ENCODE assay signal across 2 cellular contexts in genomic region chr9:136942112-136942880, GRCh38.
TF ChIP-seq lines count a peak whose summit lies in the region.

No MANE protein-coding gene starts in this region.

TF ChIP-seq in GM12891, 5 proteins besides CTCF, POLR2A, EP300 and RAD21:
- TF ChIP-seq TAF1 (IDR thresholded peaks at IDR 0.05; ENCODE audit: low read depth, low read length) (no peak), PAX5 (IDR thresholded peaks at IDR 0.05; ENCODE audit: insufficient read depth, low read length, severe bottlenecking) (no peak), POLR2AphosphoS5 (IDR thresholded peaks at IDR 0.05; ENCODE audit: low read depth, low read length) (no peak), SPI1 (IDR thresholded peaks at IDR 0.05; ENCODE audit: low read depth, low read length) (no peak), POU2F2 (IDR thresholded peaks at IDR 0.05; ENCODE audit: low read depth, low read length) (no peak)

TF ChIP-seq in K562, 482 proteins besides CTCF, POLR2A, EP300 and RAD21:
- TF ChIP-seq RBFOX2 (IDR thresholded peaks at IDR 0.05; ENCODE audit: low read depth, low read length) (peak; percentile 56), TGIF2 (CRISPR knock-in tag; IDR thresholded peaks at IDR 0.05) (0 out of 2 replicates have a peak, but pooled peaks have one; percentile 66), ZBTB7A (IDR thresholded peaks at IDR 0.05; ENCODE audit: borderline replicate concordance, control insufficient read depth, low read depth, low read length) (no peak), ZBTB33 (CRISPR knock-in tag; IDR thresholded peaks at IDR 0.05) (peak; percentile 99), REST (CRISPR knock-in tag; IDR thresholded peaks at IDR 0.05; ENCODE audit: low read depth) (no peak), ZC3H4 (CRISPR knock-in tag; IDR thresholded peaks at IDR 0.05; ENCODE audit: borderline replicate concordance) (0 out of 2 replicates have a peak, but pooled peaks have one; percentile 44), CBX1 (IDR thresholded peaks at IDR 0.05; ENCODE audit: low read depth) (no peak), PRPF4 (IDR thresholded peaks at IDR 0.05; ENCODE audit: insufficient read depth, low read depth, low read length, poor library complexity, severe bottlenecking) (peak; percentile 61), TFAP4 (CRISPR knock-in tag; IDR thresholded peaks at IDR 0.05; ENCODE audit: borderline replicate concordance) (peak; percentile 5; the same call in 1 of the 2 replicates), POLR2G (IDR thresholded peaks at IDR 0.05; ENCODE audit: low read depth, low read length) (peak; percentile 55), NFYB (IDR thresholded peaks at IDR 0.05; ENCODE audit: extremely low read depth, insufficient read length) (no peak), ATF3 (IDR thresholded peaks at IDR 0.05) (peak; percentile 52), ATF3 (CRISPR knock-in tag; conservative IDR thresholded peaks at IDR 0.05) (no peak), MYC (IDR thresholded peaks at IDR 0.05; ENCODE audit: low read depth, low read length) (no peak), MYC (CRISPR knock-in tag; IDR thresholded peaks at IDR 0.05; ENCODE audit: borderline replicate concordance, low read depth) (no peak), THAP12 (CRISPR knock-in tag; IDR thresholded peaks at IDR 0.05) (no peak), ZNF57 (CRISPR knock-in tag; IDR thresholded peaks at IDR 0.05) (no peak), TOE1 (IDR thresholded peaks at IDR 0.05; ENCODE audit: borderline replicate concordance) (no peak), TOE1 (CRISPR knock-in tag; IDR thresholded peaks at IDR 0.05; ENCODE audit: borderline replicate concordance, low read depth) (no peak), THRB (CRISPR knock-in tag; conservative IDR thresholded peaks at IDR 0.05) (no peak), ZNF764 (CRISPR knock-in tag; IDR thresholded peaks at IDR 0.05; ENCODE audit: low read depth) (no peak), THRAP3 (IDR thresholded peaks at IDR 0.05; ENCODE audit: borderline replicate concordance) (no peak), CREM (IDR thresholded peaks at IDR 0.05; ENCODE audit: low read depth) (no peak), TBP (optimal IDR thresholded peaks at IDR 0.05; ENCODE audit: low read depth, low read length) (no peak), SIN3B (IDR thresholded peaks at IDR 0.05; ENCODE audit: low read depth) (no peak)
